22 cellular contexts compared by ENCODE assay signal in the genomic region with DNA sequence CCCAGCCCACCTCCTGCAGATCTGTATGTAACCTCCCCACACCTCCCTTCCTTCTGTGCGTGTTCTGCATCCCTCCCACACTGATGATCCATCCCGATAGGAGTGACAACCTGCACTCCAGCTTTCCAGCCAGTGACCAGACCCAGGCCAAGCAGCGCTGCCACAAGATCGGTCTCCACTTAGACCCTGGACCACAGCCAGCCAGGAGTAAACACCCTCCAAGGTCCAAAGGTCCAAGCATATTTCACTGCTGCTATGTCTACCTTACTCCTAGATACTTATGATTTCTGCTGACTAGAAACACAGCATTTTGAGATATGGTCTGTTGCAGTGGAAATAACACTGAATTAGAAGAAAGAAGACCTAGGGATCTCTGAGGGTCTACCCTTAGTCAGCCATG.
DNase-seq lines count a peak whose midpoint lies in the region; ATAC-seq and TF ChIP-seq lines count a peak whose summit lies in the region.
"Had no signal": no experiment of that assay in that cellular context is flagged by ENCODE, and none has a peak within 500 bp of the region (broad histone marks: within the 10 kb centered on the region; RNA-seq: fewer than 3 reads in every experiment).

No MANE protein-coding gene starts in this region.

- intact Hi-C loops in mucosa of descending colon (cut with DNase I, micrococcal nuclease) (no loop called here), transverse colon (cut with DNase I; ENCODE audit: low total_unique reads) (no loop called here), adrenal gland (cut with DNase I) (no loop called here)

- DNase-seq in DMS53 (lab: John Stamatoyannopoulos, UW): peak; percentile 46
- no peak for DNase-seq in DMS53 treated with DMSO at 0.1 percent for 48 hours (lab: John Stamatoyannopoulos, UW; ENCODE audit: unreplicated experiment)
- DNase-seq in left kidney (ENCODE audit: low read depth, low spot score): peak; percentile 24
- peak; percentile 60 to 86 (median 82) for DNase-seq in mucosa of descending colon
- DNase-seq in transverse colon: peak; percentile 83
- DNase-seq in SHP77 (lab: John Stamatoyannopoulos, UW): no peak
- DNase-seq in SW 1271 (lab: John Stamatoyannopoulos, UW): no peak
- no peak for DNase-seq in adrenal gland
- DNase-seq: DMS153, H9, KBM-7, MG63, NCI-H1105 treated with DMSO at 0.1 percent for 48 hours, NCI-H146, NCI-H1930, NCI-H2107, NCI-H524, NCI-H774, SJCRH30 had no signal

- peaks cover 17% of the 10 kb centered on the region for H3K4me1 ChIP-seq in mucosa of descending colon (ENCODE audit: low read depth)
- peaks cover 0 to 18% (median 2%) of the 10 kb centered on the region in 4 donors for H3K4me1 ChIP-seq in transverse colon
- H3K4me1 ChIP-seq in adrenal gland (replicated peaks in 1 of 2): no peaks in the 10 kb centered on the region
- H3K4me1 ChIP-seq: SJCRH30 had no signal

- H3K4me3 ChIP-seq in mucosa of descending colon (no peak overlapping the region), transverse colon (no peak overlapping the region), adrenal gland (no peak overlapping the region)
- H3K4me3 ChIP-seq: GM23338, MG63, SJCRH30 had no signal

- no peak for TF ChIP-seq EP300 in transverse colon (IDR thresholded peaks at IDR 0.05; ENCODE audit: low read depth)

- TF ChIP-seq CTCF in mucosa of descending colon (IDR thresholded peaks at IDR 0.05): no peak
- TF ChIP-seq CTCF in transverse colon (IDR thresholded peaks at IDR 0.05): no peak
- TF ChIP-seq CTCF in adrenal gland (IDR thresholded peaks at IDR 0.05): no peak

- H3K9me3 ChIP-seq in mucosa of descending colon: no peaks in the 10 kb centered on the region
- H3K9me3 ChIP-seq in transverse colon: no peaks in the 10 kb centered on the region
- H3K9me3 ChIP-seq in adrenal gland (replicated peaks in 1 of 3): no peaks in the 10 kb centered on the region
- H3K9me3 ChIP-seq: MG63, SJCRH30 had no signal

- H3K36me3 ChIP-seq in mucosa of descending colon (ENCODE audit: low read depth): no peaks in the 10 kb centered on the region
- no peaks in the 10 kb centered on the region for H3K36me3 ChIP-seq in transverse colon
- H3K36me3 ChIP-seq in adrenal gland (replicated peaks in 1 of 2): no peaks in the 10 kb centered on the region
- H3K36me3 ChIP-seq: MG63, SJCRH30 had no signal

- WGBS in transverse colon (ENCODE audit: low coverage in 1 of 2), 2 donors: 53% methylated on average over 4 of the region's 4 CpGs; no CpG with 5 or more reads in 1 of the 2 donors
- 77 to 89% (median 83%) methylated on average over 4 of the region's 4 CpGs for WGBS in adrenal gland, 4 donors

- H3K27ac ChIP-seq in transverse colon: peak overlapping the region; percentile 33 to 65 (median 35)
- H3K27ac ChIP-seq in adrenal gland: no peak overlapping the region
- H3K27ac ChIP-seq: 22Rv1, SJCRH30 had no signal

- ATAC-seq in mucosa of descending colon: peak; percentile 89
- ATAC-seq: GM23338, SK-N-SH treated with all-trans-retinoic acid at 6 μM for 48 hours had no signal

- no peak for TF ChIP-seq POLR2A in transverse colon (IDR thresholded peaks at IDR 0.05)
- TF ChIP-seq POLR2A in adrenal gland (IDR thresholded peaks at IDR 0.05): no peak

- in situ Hi-C loops in transverse colon (cut with MboI; ENCODE audit: low pct_ligation_motif_present in 1 of 4, low pct_unique_long_range_greater_than_20kb in 1 of 4, low sequenced_read_pairs in 3 of 4): loop anchor here in 1 of 4 donors (25.0 kb wide), 1 partner anchor 460 kb away; no protein-coding TSS in a partner anchor

- H3K27me3 ChIP-seq in transverse colon (no peaks in the 10 kb centered on the region), adrenal gland (no peaks in the 10 kb centered on the region)
- H3K27me3 ChIP-seq: SJCRH30 had no signal

Comparison
In these comparisons a context has a peak if more than half of its experiments do, and no peak if none do; other contexts are left out.
1. DNase-seq: peak in DMS53 (single experiment), left kidney (single experiment), mucosa of descending colon (3 of 3) and transverse colon (single experiment); none in DMS53 treated with DMSO at 0.1 percent for 48 hours (single experiment), SHP77 (0 of 2), SW 1271 (0 of 2) and adrenal gland (0 of 7).
2. H3K27ac ChIP-seq: peak in transverse colon (4 of 4); none in adrenal gland (0 of 5).